ENCODE assay signal across 19 cellular contexts in the genomic region with DNA sequence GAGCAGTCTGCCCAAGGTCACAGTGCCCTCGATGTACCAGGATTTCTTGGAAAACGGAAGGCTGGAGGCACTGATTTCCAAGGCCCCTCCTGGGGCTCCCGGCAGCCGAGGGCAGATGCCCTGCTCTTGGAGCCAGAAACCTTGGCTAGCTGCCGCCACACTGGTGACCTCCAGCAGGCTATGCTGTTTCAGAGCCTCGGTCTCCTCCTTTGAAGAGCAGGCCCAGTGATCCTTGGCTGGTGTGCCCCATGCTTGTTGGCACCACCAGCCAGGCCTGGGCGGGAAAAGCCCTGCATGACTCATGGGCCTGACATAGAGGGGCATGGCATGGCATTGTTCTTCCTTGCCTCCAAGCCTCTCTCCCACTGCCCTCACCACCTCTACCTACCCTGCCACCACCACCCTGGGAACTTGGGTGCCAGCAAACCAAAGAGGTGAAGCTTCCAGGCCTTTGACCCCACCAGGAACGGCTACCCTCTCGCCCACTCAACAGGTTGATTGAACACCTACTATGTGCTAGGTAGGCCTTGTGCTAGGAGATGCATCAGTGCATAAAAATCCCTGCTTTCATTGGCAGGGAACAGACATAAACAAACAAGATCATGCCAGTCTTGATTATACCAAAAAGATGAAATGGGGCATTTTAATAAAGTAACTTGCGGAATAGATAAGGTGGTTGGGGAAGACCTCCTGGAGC. TPM values are rescaled to one million over a fixed set of nuclear protein-coding genes. Genes with fewer than 3 reads are reported as not detected.
A peak's percentile ranks its signal among the peaks of the same experiment; 100 is the strongest.
DNase-seq lines count a peak whose midpoint lies in the region; ATAC-seq, FAIRE-seq and TF ChIP-seq lines count a peak whose summit lies in the region.
"Had no signal": no experiment of that assay in that cellular context is flagged by ENCODE, and none has a peak within 500 bp of the region (broad histone marks: within the 10 kb centered on the region; RNA-seq: fewer than 3 reads in every experiment).

No MANE protein-coding gene starts in this region.

- TF ChIP-seq EP300 in A549 (IDR thresholded peaks at IDR 0.05): no peak

- no peak overlapping the region for H3K4me3 ChIP-seq in A549
- H3K4me3 ChIP-seq in GM23248: no peak overlapping the region; the same call in 1 of the 2 replicates
- H3K4me3 ChIP-seq: body of pancreas had no signal

- in situ Hi-C loops in GM23248 (cut with MboI): no loop called here

- no peaks in the 10 kb centered on the region for H3K36me3 ChIP-seq in GM23248 (ENCODE audit: low read depth)
- H3K36me3 ChIP-seq: sigmoid colon had no signal

- H3K4me1 Mint-ChIP-seq in glutamatergic neuron (ENCODE audit: low read depth, unreplicated experiment): peaks cover 15% of the 10 kb centered on the region

- FAIRE-seq in A549 (lab: Jason Lieb, UNC): no peak
- no peak for FAIRE-seq in H54 (lab: Jason Lieb, UNC)

- peak overlapping the region; percentile 44 for H3K4me3 Mint-ChIP-seq in glutamatergic neuron (ENCODE audit: unreplicated experiment)
- H3K4me3 Mint-ChIP-seq: activated CD4-positive, alpha-beta T cell treated with anti-CD3 and anti-CD28 coated beads, Interleukin-2, amount 10 ng/mL, durations not matched to agents 24 days and 14 days; dendritic cell treated with granulocyte-macrophage colony-stimulating factor and Interleukin-4, amounts not matched to agents 40 ng/mL and 50 ng/mL, for 4 days had no signal

- CTCF ChIA-PET in A549 (lab: Yijun Ruan, JAX) (interaction anchor here (0.6 to 18.4 kb wide), 17 partner anchors 9 to 1860 kb away, joined by 3 to 272 read pairs (median 4); a partner anchor contains a TSS), RWPE1 (lab: Yijun Ruan, JAX) (no interaction called here)

- H2AFZ ChIP-seq in GM23248: no peak overlapping the region

- no peaks in the 10 kb centered on the region for H3K9me3 ChIP-seq in A549
- no peaks in the 10 kb centered on the region for H3K9me3 ChIP-seq in GM23248 (ENCODE audit: low read depth)
- H3K9me3 ChIP-seq: body of pancreas, sigmoid colon had no signal

- no peak overlapping the region for H3K9ac ChIP-seq in GM23248

- POLR2A ChIA-PET in A549 (lab: Yijun Ruan, JAX): no interaction called here
- POLR2A ChIA-PET in RWPE1 (lab: Yijun Ruan, JAX; ENCODE audit: low non-redundant PET): interaction anchor here (1.0 kb wide), 1 partner anchor 58 kb away, joined by 3 read pairs; no protein-coding TSS in a partner anchor

- peaks cover 22% of the 10 kb centered on the region for H3K79me2 ChIP-seq in GM23248 (ENCODE audit: insufficient read depth)

- no peaks in the 10 kb centered on the region for H3K27me3 ChIP-seq in GM23248 (replicated peaks; ENCODE audit: insufficient read depth)

- H3K4me2 ChIP-seq in A549: no peak overlapping the region
- no peak overlapping the region for H3K4me2 ChIP-seq in GM23248 (ENCODE audit: unreplicated experiment)

- no peaks in the 10 kb centered on the region for H3K36me3 Mint-ChIP-seq in glutamatergic neuron (ENCODE audit: unreplicated experiment)

- H3K4me1 ChIP-seq in A549: peaks cover 27% of the 10 kb centered on the region
- peaks cover 17% of the 10 kb centered on the region; the same call in 1 of the 2 replicates for H3K4me1 ChIP-seq in GM23248 (ENCODE audit: insufficient read depth)

- no peak for TF ChIP-seq RAD21 in A549 (conservative IDR thresholded peaks at IDR 0.05 in 1 of 2, IDR thresholded peaks at IDR 0.05 in 1 of 2)

- no peaks in the 10 kb centered on the region for H3K9me2 ChIP-seq in GM23248 (ENCODE audit: insufficient read depth)

- 73% methylated on average over 10 of the region's 10 CpGs for WGBS in A549 (ENCODE audit: missing lambda C conversion rate)
- 58 to 59% methylated on average over 10 of the region's 10 CpGs for WGBS in GM23248 (ENCODE audit: low coverage in 1 of 2, low lambda C conversion rate in 2 of 2, missing lambda C conversion rate in 2 of 2), 2 experiments

- H4K20me1 ChIP-seq in GM23248 (ENCODE audit: insufficient read depth): no peaks in the 10 kb centered on the region

- H3K9me3 Mint-ChIP-seq in glutamatergic neuron (ENCODE audit: unreplicated experiment): peaks cover 15% of the 10 kb centered on the region
- H3K9me3 Mint-ChIP-seq: activated CD4-positive, alpha-beta T cell treated with anti-CD3 and anti-CD28 coated beads, Interleukin-2, amount 10 ng/mL, durations not matched to agents 24 days and 14 days; dendritic cell treated with granulocyte-macrophage colony-stimulating factor and Interleukin-4, amounts not matched to agents 40 ng/mL and 50 ng/mL, for 4 days had no signal

- DNase-seq in A549 (ENCODE audit: low read depth in 1 of 2, low spot score in 1 of 2): no peak
- DNase-seq in GM23248: peak; percentile 35
- no peak for DNase-seq in RWPE1 (ENCODE audit: low spot score)
- DNase-seq in glutamatergic neuron: no peak
- no peak for DNase-seq in H54 (ENCODE audit: insufficient read length, low spot score)
- no peak for DNase-seq in GM19238 (ENCODE audit: insufficient read length, low spot score)
- DNase-seq in mucosa of gallbladder (ENCODE audit: low spot score): no peak
- DNase-seq: activated CD4-positive, alpha-beta T cell treated with anti-CD3 and anti-CD28 coated beads, Interleukin-2, amount 10 ng/mL, durations not matched to agents 24 days and 14 days; activated naive CD4-positive, alpha-beta T cell treated with Interleukin-2 at 50 U/mL for 16 hours; body of pancreas; NCI-H146; sigmoid colon; T-helper 9 cell had no signal

- peaks cover 6% of the 10 kb centered on the region; the same call in 1 of the 2 replicates for H3F3A ChIP-seq in GM23248 (ENCODE audit: insufficient read depth)

- no peak overlapping the region for H3K27ac Mint-ChIP-seq in glutamatergic neuron (ENCODE audit: unreplicated experiment)
- H3K27ac Mint-ChIP-seq: activated CD4-positive, alpha-beta T cell treated with anti-CD3 and anti-CD28 coated beads, Interleukin-2, amount 10 ng/mL, durations not matched to agents 24 days and 14 days; dendritic cell treated with granulocyte-macrophage colony-stimulating factor and Interleukin-4, amounts not matched to agents 40 ng/mL and 50 ng/mL, for 4 days; IgD-negative memory B cell had no signal

- no peak for TF ChIP-seq POLR2A in A549 (IDR thresholded peaks at IDR 0.05; ENCODE audit: low read length)
- no peak for TF ChIP-seq POLR2A in H54 (IDR thresholded peaks at IDR 0.05; ENCODE audit: low read depth, low read length)

- TF ChIP-seq CTCF in A549 (IDR thresholded peaks at IDR 0.05) (no peak), RWPE1 (conservative IDR thresholded peaks at IDR 0.05; ENCODE audit: low read depth) (no peak), glutamatergic neuron (IDR thresholded peaks at IDR 0.05; ENCODE audit: partially characterized antibody, unreplicated experiment) (no peak)

- ATAC-seq in A549 (no peak), HG03175 (IDR thresholded peaks at IDR 0.05; ENCODE audit: unreplicated experiment) (no peak)
- ATAC-seq: body of pancreas had no signal

- H3K27me3 Mint-ChIP-seq in glutamatergic neuron (ENCODE audit: unreplicated experiment): peaks cover 39% of the 10 kb centered on the region

- H3K27ac ChIP-seq in A549 (no peak overlapping the region), GM23248 (peak overlapping the region; percentile 78), RWPE1 (peak overlapping the region; percentile 67)
- H3K27ac ChIP-seq: body of pancreas had no signal

TF ChIP-seq in A549, 52 proteins besides CTCF, POLR2A, EP300 and RAD21:
- TF ChIP-seq ZC3H11A (IDR thresholded peaks at IDR 0.05) (no peak), FOSL2 (IDR thresholded peaks at IDR 0.05) (no peak), FOSL2 (CRISPR knock-in tag; IDR thresholded peaks at IDR 0.05) (0 out of 2 replicates have a peak, but pooled peaks have one; percentile 15)
- TF ChIP-seq, protein P1, sequence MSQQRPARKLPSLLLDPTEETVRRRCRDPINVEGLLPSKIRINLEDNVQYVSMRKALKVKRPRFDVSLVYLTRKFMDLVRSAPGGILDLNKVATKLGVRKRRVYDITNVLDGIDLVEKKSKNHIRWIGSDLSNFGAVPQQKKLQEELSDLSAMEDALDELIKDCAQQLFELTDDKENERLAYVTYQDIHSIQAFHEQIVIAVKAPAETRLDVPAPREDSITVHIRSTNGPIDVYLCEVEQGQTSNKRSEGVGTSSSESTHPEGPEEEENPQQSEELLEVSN (IDR thresholded peaks at IDR 0.05; ENCODE audit: borderline replicate concordance, low read depth): peak; percentile 64; the same call in 1 of the 2 replicates
TF ChIP-seq in A549: peak in this region for 2.

RNA-seq across cellular contexts. Expression of a gene that starts 1.6 kb away (rescaled TPM):
- polyA plus RNA-seq in A549 (2011; rRNA removed) (1.4 and 1.5 TPM in 2 replicates), A549 (2017; fragmentation: RNase III; extraction: RNeasy Plus Mini Kit Qiagen cat#74134 plus additional on column Dnase treatment) (5.0 to 6.4 TPM (median 6.2 TPM) in 3 replicates), GM23248 (2016; fragmentation: Nextera tagmentation; extraction: Ambion mirVana) (122 and 127 TPM in 2 replicates)
- polyA plus RNA-seq in A549 (2012; cell fraction: cytosol; rRNA removed): 5.7 and 9.0 TPM in 2 replicates
- 9.7 and 13.1 TPM in 2 replicates for polyA plus RNA-seq in A549 (2012; cell fraction: nucleus; rRNA removed)
- polyA minus RNA-seq in A549 (2011; rRNA and poly(A)+ RNA removed): 0.34 and 0.37 TPM in 2 replicates
- 145 and 164 TPM in 2 replicates for total RNA-seq in GM23248 (2014; rRNA removed; shearing (Covaris generic))
- total RNA-seq in glutamatergic neuron (ENCODE audit: unreplicated experiment) (4.0 TPM), mucosa of gallbladder (15.1 TPM)

RNA-seq across cellular contexts. Expression of a gene that starts 2.0 kb away (rescaled TPM):
- polyA plus RNA-seq in A549 (2011; rRNA removed) (0.01 and 0.04 TPM in 2 replicates), A549 (2017; fragmentation: RNase III; extraction: RNeasy Plus Mini Kit Qiagen cat#74134 plus additional on column Dnase treatment) (0.07 to 0.17 TPM (median 0.09 TPM) in 3 replicates), GM23248 (2016; fragmentation: Nextera tagmentation; extraction: Ambion mirVana) (0.58 and 0.62 TPM in 2 replicates)
- 0.04 and 0.06 TPM in 2 replicates for polyA plus RNA-seq in A549 (2012; cell fraction: cytosol; rRNA removed)
- 0.04 and 0.07 TPM in 2 replicates for polyA plus RNA-seq in A549 (2012; cell fraction: nucleus; rRNA removed)
- polyA minus RNA-seq in A549 (2011; rRNA and poly(A)+ RNA removed): 0.41 TPM in 1 of 2 replicates, not detected in the other
- total RNA-seq in GM23248 (2014; rRNA removed; shearing (Covaris generic)): 2.7 and 7.1 TPM in 2 replicates
- total RNA-seq in glutamatergic neuron (ENCODE audit: unreplicated experiment) (19.0 TPM), mucosa of gallbladder (1.1 TPM)
- total RNA-seq: activated CD4-positive, alpha-beta T cell treated with anti-CD3 and anti-CD28 coated beads, Interleukin-2, amount 10 ng/mL, durations not matched to agents 24 days and 14 days had no signal
- polyA plus RNA-seq: IgD-negative memory B cell had no signal

RNA-seq across cellular contexts. Expression of a gene that starts 48.7 kb away (rescaled TPM):
- not detected in 2 replicates for polyA plus RNA-seq in A549 (2011; rRNA removed)
- not detected in 2 replicates for polyA plus RNA-seq in A549 (2012; cell fraction: cytosol; rRNA removed)
- polyA plus RNA-seq in A549 (2012; cell fraction: nucleus; rRNA removed): not detected in 2 replicates
- not detected in 3 replicates for polyA plus RNA-seq in A549 (2017; fragmentation: RNase III; extraction: RNeasy Plus Mini Kit Qiagen cat#74134 plus additional on column Dnase treatment)
- polyA minus RNA-seq in A549 (2011; rRNA and poly(A)+ RNA removed): not detected in 2 replicates
- not detected in 2 replicates for total RNA-seq in GM23248 (2014; rRNA removed; shearing (Covaris generic))
- not detected in 2 replicates for polyA plus RNA-seq in GM23248 (2016; fragmentation: Nextera tagmentation; extraction: Ambion mirVana)
- total RNA-seq in glutamatergic neuron (ENCODE audit: unreplicated experiment): not detected
- total RNA-seq in mucosa of gallbladder: not detected
- total RNA-seq: activated CD4-positive, alpha-beta T cell treated with anti-CD3 and anti-CD28 coated beads, Interleukin-2, amount 10 ng/mL, durations not matched to agents 24 days and 14 days; body of pancreas; sigmoid colon; subcutaneous adipose tissue had no signal
- polyA plus RNA-seq: esophagus, IgD-negative memory B cell, keratinocyte, sigmoid colon had no signal

Comparison
In these comparisons a context has a peak if more than half of its experiments do, and no peak if none do; other contexts are left out.
1. H3K27ac ChIP-seq: peak in GM23248 (single experiment) and RWPE1 (single experiment); none in A549 (0 of 2).